ENCODE assay signal across 17 cellular contexts in genomic region chr3:39754549-39754948, GRCh38. TPM values are rescaled to one million over a fixed set of nuclear protein-coding genes. Genes with fewer than 3 reads are reported as not detected.
A peak's percentile ranks its signal among the peaks of the same experiment; 100 is the strongest.
DNase-seq lines count a peak whose midpoint lies in the region; ATAC-seq and TF ChIP-seq lines count a peak whose summit lies in the region.
"Had no signal": no experiment of that assay in that cellular context is flagged by ENCODE, and none has a peak within 500 bp of the region (broad histone marks: within the 10 kb centered on the region; RNA-seq: fewer than 3 reads in every experiment).

No MANE protein-coding gene starts in this region.

- no peak overlapping the region for H3K27ac ChIP-seq in MM.1S (ENCODE audit: low read length)
- H3K27ac ChIP-seq: neutrophil, thoracic aorta had no signal

- H3K9me3 ChIP-seq in MM.1S (replicated peaks; ENCODE audit: insufficient read depth, low read length) = no peaks in the 10 kb centered on the region
- H3K9me3 ChIP-seq: neutrophil, thoracic aorta had no signal

- no peaks in the 10 kb centered on the region for H3K4me1 ChIP-seq in MM.1S (ENCODE audit: low read length)

- DNase-seq in activated B cell treated with CpG ODN at 0.5 μM for 24 hours (no peak), MM.1S (no peak), cardiac septum (ENCODE audit: low spot score) (no peak), epidermal melanocyte (ENCODE audit: insufficient read length, low spot score) (no peak)
- no peak for DNase-seq in stimulated activated CD4-positive, alpha-beta T cell treated with anti-CD3 and anti-CD28 coated beads, Interleukin-15, amount 100 ng/mL, for 24 hours
- DNase-seq: activated CD4-positive, alpha-beta T cell treated with anti-CD3 and anti-CD28 coated beads, Interleukin-2, amount 10 ng/mL, durations not matched to agents 7 days and 5 days; CD4-positive, alpha-beta memory T cell; NCI-H1092; NCI-H226; T-cell had no signal

- H3K27me3 Mint-ChIP-seq in activated B cell treated with CpG ODN at 0.5 μM for 24 hours = no peaks in the 10 kb centered on the region

- no peak overlapping the region for H3K4me3 Mint-ChIP-seq in activated B cell treated with CpG ODN at 0.5 μM for 24 hours
- H3K4me3 Mint-ChIP-seq: activated CD4-positive, alpha-beta T cell treated with anti-CD3 and anti-CD28 coated beads, Interleukin-2, amount 10 ng/mL, durations not matched to agents 7 days and 5 days; activated T-helper 17 cell treated with anti-CD3 and anti-CD28 coated beads, Interleukin-2, amount 50 U/mL, for 72 hours; CD4-positive, alpha-beta memory T cell; T-cell had no signal

- no peak overlapping the region for H3K9ac ChIP-seq in MM.1S (ENCODE audit: low read length)

- no peaks in the 10 kb centered on the region for H3F3A ChIP-seq in MM.1S (ENCODE audit: insufficient read depth, low read length)

- ATAC-seq in GM19025 (IDR thresholded peaks at IDR 0.05; ENCODE audit: low read depth, unreplicated experiment) (peak; percentile 63), GM21619 (IDR thresholded peaks at IDR 0.05; ENCODE audit: unreplicated experiment) (peak; percentile 51), HG03060 (IDR thresholded peaks at IDR 0.05; ENCODE audit: low read depth, unreplicated experiment) (peak; percentile 54), activated B cell treated with CpG ODN at 0.5 μM for 24 hours (ENCODE audit: low read depth) (peak; percentile 31)
- ATAC-seq: activated T-helper 17 cell treated with anti-CD3 and anti-CD28 coated beads, Interleukin-2, amount 50 U/mL, for 72 hours; T-cell had no signal

- TF ChIP-seq CTCF in activated B cell treated with CpG ODN at 0.5 μM for 24 hours (IDR thresholded peaks at IDR 0.05) = no peak
- no peak for TF ChIP-seq CTCF in MM.1S (IDR thresholded peaks at IDR 0.05; ENCODE audit: low read length)

- H3K36me3 ChIP-seq in MM.1S (replicated peaks; ENCODE audit: insufficient read depth, low read length) = no peaks in the 10 kb centered on the region
- H3K36me3 ChIP-seq: neutrophil, thoracic aorta had no signal

- H3K79me2 ChIP-seq in MM.1S (ENCODE audit: low read length) = no peaks in the 10 kb centered on the region

- no peak overlapping the region for H3K27ac Mint-ChIP-seq in activated B cell treated with CpG ODN at 0.5 μM for 24 hours
- H3K27ac Mint-ChIP-seq: activated CD4-positive, alpha-beta T cell treated with anti-CD3 and anti-CD28 coated beads, Interleukin-2, amount 10 ng/mL, durations not matched to agents 7 days and 5 days; activated T-helper 17 cell treated with anti-CD3 and anti-CD28 coated beads, Interleukin-2, amount 50 U/mL, for 72 hours; CD4-positive, alpha-beta memory T cell; T-cell had no signal

- no peak overlapping the region for H3K4me3 ChIP-seq in MM.1S (ENCODE audit: low read length)
- H3K4me3 ChIP-seq: smooth muscle cell, thoracic aorta had no signal

- no peaks in the 10 kb centered on the region for H3K27me3 ChIP-seq in MM.1S (replicated peaks; ENCODE audit: insufficient read depth, low read length)
- H3K27me3 ChIP-seq: neutrophil had no signal

- H3K4me1 Mint-ChIP-seq in activated B cell treated with CpG ODN at 0.5 μM for 24 hours = peaks cover 38% of the 10 kb centered on the region
- H3K4me1 Mint-ChIP-seq: activated CD4-positive, alpha-beta T cell treated with anti-CD3 and anti-CD28 coated beads, Interleukin-2, amount 10 ng/mL, durations not matched to agents 7 days and 5 days; activated T-helper 17 cell treated with anti-CD3 and anti-CD28 coated beads, Interleukin-2, amount 50 U/mL, for 72 hours; CD4-positive, alpha-beta memory T cell; T-cell had no signal

- no peak overlapping the region for H2AFZ ChIP-seq in MM.1S (ENCODE audit: low read length)

- H3K9me2 ChIP-seq in MM.1S (replicated peaks; ENCODE audit: insufficient read depth, low read length) = no peaks in the 10 kb centered on the region

- no peaks in the 10 kb centered on the region for H3K36me3 Mint-ChIP-seq in activated B cell treated with CpG ODN at 0.5 μM for 24 hours (ENCODE audit: low read depth)
- H3K36me3 Mint-ChIP-seq: CD4-positive, alpha-beta memory T cell; T-cell had no signal

- CTCF ChIA-PET in activated B cell treated with CpG ODN at 0.5 μM for 24 hours (lab: Charles Lee) = no interaction called here

- no peaks in the 10 kb centered on the region for H3K9me3 Mint-ChIP-seq in activated B cell treated with CpG ODN at 0.5 μM for 24 hours
- H3K9me3 Mint-ChIP-seq: activated CD4-positive, alpha-beta T cell treated with anti-CD3 and anti-CD28 coated beads, Interleukin-2, amount 10 ng/mL, durations not matched to agents 7 days and 5 days; activated T-helper 17 cell treated with anti-CD3 and anti-CD28 coated beads, Interleukin-2, amount 50 U/mL, for 72 hours; CD4-positive, alpha-beta memory T cell; T-cell had no signal

- H3K4me2 ChIP-seq in MM.1S (ENCODE audit: low read depth, low read length) = no peak overlapping the region
- H3K4me2 ChIP-seq: smooth muscle cell had no signal

- intact Hi-C loops in activated B cell treated with CpG ODN at 0.5 μM for 24 hours (cut with micrococcal nuclease) (no loop called here), cardiac septum (cut with DNase I) (no loop called here)

- H4K20me1 ChIP-seq in MM.1S (ENCODE audit: insufficient read depth, low read length) = no peaks in the 10 kb centered on the region

- POLR2A ChIA-PET in activated B cell treated with CpG ODN at 0.5 μM for 24 hours (lab: Charles Lee) = no interaction called here

RNA-seq across cellular contexts. Expression of gene MYRIP, which starts 54.9 kb away (rescaled TPM):
- total RNA-seq in activated B cell treated with CpG ODN at 0.5 μM for 24 hours (0.07 and 0.20 TPM in 2 replicates), cardiac septum (0.70 TPM)
- total RNA-seq: activated CD4-positive, alpha-beta T cell treated with anti-CD3 and anti-CD28 coated beads, Interleukin-2, amount 10 ng/mL, durations not matched to agents 7 days and 5 days; activated T-helper 17 cell treated with anti-CD3 and anti-CD28 coated beads, Interleukin-2, amount 50 U/mL, for 72 hours; CD4-positive, alpha-beta memory T cell; smooth muscle cell; T-cell had no signal
